Comparison of ENCODE assay signal across 20 cellular contexts in the genomic region with DNA sequence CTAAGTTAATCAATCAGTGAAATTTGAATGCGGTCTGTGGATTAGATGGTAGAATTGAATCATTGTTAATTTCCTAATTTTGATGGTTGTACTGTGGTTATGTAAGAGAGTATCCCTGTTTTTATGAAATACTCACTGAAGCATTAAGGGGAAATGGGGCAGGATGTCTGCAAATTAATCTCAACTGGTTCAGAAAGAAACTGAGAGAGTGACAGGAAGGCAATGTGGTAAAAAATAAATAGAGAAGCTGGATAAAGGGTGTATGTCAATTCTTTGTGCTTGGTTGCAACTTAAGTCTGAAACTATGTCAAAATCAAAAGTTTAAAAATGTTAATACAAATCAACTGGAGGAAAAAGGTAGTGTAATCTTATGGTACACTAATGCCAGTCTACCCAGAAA.
DNase-seq lines count a peak whose midpoint lies in the region; TF ChIP-seq lines count a peak whose summit lies in the region.
"Had no signal": no experiment of that assay in that cellular context is flagged by ENCODE, and none has a peak within 500 bp of the region (broad histone marks: within the 10 kb centered on the region; RNA-seq: fewer than 3 reads in every experiment).

No MANE protein-coding gene starts in this region.

- H3K36me3 ChIP-seq in Caco-2 (ENCODE audit: control insufficient read depth, insufficient read depth, low read length) (no peaks in the 10 kb centered on the region), Loucy (ENCODE audit: insufficient read depth, low read length) (no peaks in the 10 kb centered on the region), A673 (ENCODE audit: insufficient read depth, low read length, poor library complexity, severe bottlenecking) (no peaks in the 10 kb centered on the region)

- no peaks in the 10 kb centered on the region for H3F3A ChIP-seq in Loucy (ENCODE audit: low read depth)

- no peaks in the 10 kb centered on the region for H4K20me1 ChIP-seq in Loucy (ENCODE audit: insufficient read depth, low read length, poor library complexity, severe bottlenecking)

- H3K4me3 ChIP-seq in Caco-2 (ENCODE audit: low read depth, low read length) (no peak overlapping the region), Loucy (ENCODE audit: low read length, poor library complexity, severe bottlenecking) (peak overlapping the region; percentile 20), A673 (ENCODE audit: low read depth, low read length, poor library complexity, severe bottlenecking) (no peak overlapping the region)
- H3K4me3 ChIP-seq: GM12878 had no signal

- H3K9me3 Mint-ChIP-seq in activated CD4-positive, alpha-beta memory T cell treated with anti-CD3 and anti-CD28 coated beads, Interleukin-2, amount 10 ng/mL, durations not matched to agents 7 days and 5 days = no peaks in the 10 kb centered on the region
- H3K9me3 Mint-ChIP-seq in activated CD4-positive, alpha-beta memory T cell treated with anti-CD3 and anti-CD28 coated beads for 36 hours = no peaks in the 10 kb centered on the region
- H3K9me3 Mint-ChIP-seq in Caco-2 (ENCODE audit: unreplicated experiment) = no peaks in the 10 kb centered on the region
- H3K9me3 Mint-ChIP-seq in endothelial cell (ENCODE audit: unreplicated experiment) = no peaks in the 10 kb centered on the region
- no peaks in the 10 kb centered on the region for H3K9me3 Mint-ChIP-seq in activated CD4-positive, alpha-beta T cell treated with anti-CD3 and anti-CD28 coated beads, Interleukin-2, amount 10 ng/mL, durations not matched to agents 7 days and 5 days
- H3K9me3 Mint-ChIP-seq: CD4-positive, alpha-beta T cell; IgD-negative memory B cell had no signal

- no peaks in the 10 kb centered on the region for H3K79me2 ChIP-seq in Loucy (ENCODE audit: insufficient read depth, low read length)

- CTCF ChIA-PET in activated CD4-positive, alpha-beta memory T cell treated with anti-CD3 and anti-CD28 coated beads, Interleukin-2, amount 10 ng/mL, durations not matched to agents 7 days and 5 days (lab: Charles Lee) = no interaction called here
- CTCF ChIA-PET in activated CD4-positive, alpha-beta memory T cell treated with anti-CD3 and anti-CD28 coated beads for 36 hours (lab: Charles Lee) = no interaction called here
- CTCF ChIA-PET in Caco-2 (lab: Charles Lee) = no interaction called here
- CTCF ChIA-PET in activated CD4-positive, alpha-beta T cell treated with anti-CD3 and anti-CD28 coated beads, Interleukin-2, amount 10 ng/mL, durations not matched to agents 7 days and 5 days (lab: Charles Lee) = interaction anchor here (0.8 kb wide), 1 partner anchor 26 kb away, joined by 4 read pairs; no protein-coding TSS in a partner anchor
- CTCF ChIA-PET in A673 (lab: Charles Lee) = no interaction called here

- H3K27me3 ChIP-seq in Caco-2 (replicated peaks; ENCODE audit: control insufficient read depth, insufficient read depth, low read length) = no peaks in the 10 kb centered on the region
- H3K27me3 ChIP-seq in Loucy (ENCODE audit: insufficient read depth, low read length, poor library complexity, severe bottlenecking) = no peaks in the 10 kb centered on the region
- no peaks in the 10 kb centered on the region for H3K27me3 ChIP-seq in A673 (replicated peaks; ENCODE audit: insufficient read depth, low read depth, low read length, poor library complexity)

- H3K9me2 ChIP-seq in Loucy (replicated peaks; ENCODE audit: low read depth, low read length) = no peaks in the 10 kb centered on the region

- H3K36me3 Mint-ChIP-seq in activated CD4-positive, alpha-beta memory T cell treated with anti-CD3 and anti-CD28 coated beads, Interleukin-2, amount 10 ng/mL, durations not matched to agents 7 days and 5 days (ENCODE audit: low read depth) = no peaks in the 10 kb centered on the region
- no peaks in the 10 kb centered on the region for H3K36me3 Mint-ChIP-seq in activated CD4-positive, alpha-beta memory T cell treated with anti-CD3 and anti-CD28 coated beads for 36 hours
- H3K36me3 Mint-ChIP-seq in Caco-2 (ENCODE audit: insufficient read depth, unreplicated experiment) = no peaks in the 10 kb centered on the region
- H3K36me3 Mint-ChIP-seq in endothelial cell (ENCODE audit: low read depth, unreplicated experiment) = no peaks in the 10 kb centered on the region
- H3K36me3 Mint-ChIP-seq in activated CD4-positive, alpha-beta T cell treated with anti-CD3 and anti-CD28 coated beads, Interleukin-2, amount 10 ng/mL, durations not matched to agents 7 days and 5 days (ENCODE audit: low read depth) = no peaks in the 10 kb centered on the region
- H3K36me3 Mint-ChIP-seq: IgD-negative memory B cell had no signal

- POLR2A ChIA-PET in activated CD4-positive, alpha-beta memory T cell treated with anti-CD3 and anti-CD28 coated beads, Interleukin-2, amount 10 ng/mL, durations not matched to agents 7 days and 5 days (lab: Charles Lee) = no interaction called here
- POLR2A ChIA-PET in activated CD4-positive, alpha-beta memory T cell treated with anti-CD3 and anti-CD28 coated beads for 36 hours (lab: Charles Lee) = no interaction called here
- POLR2A ChIA-PET in Caco-2 (lab: Charles Lee) = no interaction called here
- POLR2A ChIA-PET in activated CD4-positive, alpha-beta T cell treated with anti-CD3 and anti-CD28 coated beads, Interleukin-2, amount 10 ng/mL, durations not matched to agents 7 days and 5 days (lab: Charles Lee) = interaction anchor here (0.6 kb wide), 1 partner anchor 57 kb away, joined by 16 read pairs; no protein-coding TSS in a partner anchor
- POLR2A ChIA-PET in A673 (lab: Charles Lee; ENCODE audit: low non-redundant PET) = no interaction called here

- H3K27ac ChIP-seq in A673 (ENCODE audit: low read depth, low read length, poor library complexity, severe bottlenecking) = no peak overlapping the region

- peak overlapping the region; percentile 36 for H3K9ac ChIP-seq in Loucy (ENCODE audit: low read depth, low read length, poor library complexity, severe bottlenecking)

- no peaks in the 10 kb centered on the region for H3K27me3 Mint-ChIP-seq in activated CD4-positive, alpha-beta memory T cell treated with anti-CD3 and anti-CD28 coated beads, Interleukin-2, amount 10 ng/mL, durations not matched to agents 7 days and 5 days
- no peaks in the 10 kb centered on the region for H3K27me3 Mint-ChIP-seq in activated CD4-positive, alpha-beta memory T cell treated with anti-CD3 and anti-CD28 coated beads for 36 hours
- H3K27me3 Mint-ChIP-seq in Caco-2 (ENCODE audit: insufficient read depth, unreplicated experiment) (no peaks in the 10 kb centered on the region), endothelial cell (ENCODE audit: unreplicated experiment) (peaks cover 3% of the 10 kb centered on the region)
- H3K27me3 Mint-ChIP-seq in activated CD4-positive, alpha-beta T cell treated with anti-CD3 and anti-CD28 coated beads, Interleukin-2, amount 10 ng/mL, durations not matched to agents 7 days and 5 days = no peaks in the 10 kb centered on the region
- H3K27me3 Mint-ChIP-seq: CD4-positive, alpha-beta T cell had no signal

- H3K4me1 Mint-ChIP-seq in activated CD4-positive, alpha-beta memory T cell treated with anti-CD3 and anti-CD28 coated beads, Interleukin-2, amount 10 ng/mL, durations not matched to agents 7 days and 5 days = peaks cover 13% of the 10 kb centered on the region
- peaks cover 3% of the 10 kb centered on the region for H3K4me1 Mint-ChIP-seq in activated CD4-positive, alpha-beta memory T cell treated with anti-CD3 and anti-CD28 coated beads for 36 hours (ENCODE audit: low read depth)
- peaks cover 22% of the 10 kb centered on the region for H3K4me1 Mint-ChIP-seq in Caco-2 (ENCODE audit: low read depth, unreplicated experiment)
- peaks cover 8% of the 10 kb centered on the region for H3K4me1 Mint-ChIP-seq in endothelial cell (ENCODE audit: unreplicated experiment)
- H3K4me1 Mint-ChIP-seq in activated CD4-positive, alpha-beta T cell treated with anti-CD3 and anti-CD28 coated beads, Interleukin-2, amount 10 ng/mL, durations not matched to agents 7 days and 5 days = peaks cover 14% of the 10 kb centered on the region

- no peaks in the 10 kb centered on the region for H3K9me3 ChIP-seq in Caco-2
- H3K9me3 ChIP-seq in Loucy (ENCODE audit: insufficient read depth, low read depth, low read length) = no peaks in the 10 kb centered on the region
- H3K9me3 ChIP-seq in A673 (ENCODE audit: low read depth, low read length, poor library complexity, severe bottlenecking) = no peaks in the 10 kb centered on the region

- H3K4me1 ChIP-seq in Caco-2 (peaks cover 22% of the 10 kb centered on the region), Loucy (ENCODE audit: insufficient read depth, low read length, poor library complexity, severe bottlenecking) (peaks cover 5% of the 10 kb centered on the region), A673 (ENCODE audit: insufficient read depth, low read length, poor library complexity, severe bottlenecking) (no peaks in the 10 kb centered on the region)

- intact Hi-C loops in activated CD4-positive, alpha-beta memory T cell treated with anti-CD3 and anti-CD28 coated beads for 36 hours (cut with micrococcal nuclease) = no loop called here
- intact Hi-C loops in Caco-2 (cut with micrococcal nuclease; ENCODE audit: unreplicated experiment) (no loop called here), A673 (cut with micrococcal nuclease; ENCODE audit: unreplicated experiment) (no loop called here)

- no peak overlapping the region; the same call in 1 of the 2 replicates for H2AFZ ChIP-seq in Loucy (ENCODE audit: low read length)

- H3K27ac Mint-ChIP-seq in activated CD4-positive, alpha-beta memory T cell treated with anti-CD3 and anti-CD28 coated beads, Interleukin-2, amount 10 ng/mL, durations not matched to agents 7 days and 5 days = peak overlapping the region; percentile 19
- no peak overlapping the region for H3K27ac Mint-ChIP-seq in activated CD4-positive, alpha-beta memory T cell treated with anti-CD3 and anti-CD28 coated beads for 36 hours
- H3K27ac Mint-ChIP-seq in Caco-2 (ENCODE audit: unreplicated experiment) (peak overlapping the region; percentile 71), endothelial cell (ENCODE audit: unreplicated experiment) (peak overlapping the region; percentile 4)
- no peak overlapping the region for H3K27ac Mint-ChIP-seq in activated CD4-positive, alpha-beta T cell treated with anti-CD3 and anti-CD28 coated beads, Interleukin-2, amount 10 ng/mL, durations not matched to agents 7 days and 5 days
- H3K27ac Mint-ChIP-seq: CD4-positive, alpha-beta T cell had no signal

- DNase-seq in activated CD4-positive, alpha-beta memory T cell treated with anti-CD3 and anti-CD28 coated beads, Interleukin-2, amount 10 ng/mL, durations not matched to agents 7 days and 5 days = no peak
- no peak for DNase-seq in activated CD4-positive, alpha-beta memory T cell treated with anti-CD3 and anti-CD28 coated beads for 36 hours
- DNase-seq in Caco-2 (no peak), endothelial cell (ENCODE audit: low spot score) (no peak), A673 (ENCODE audit: low spot score) (no peak), C1 segment of cervical spinal cord (lab: John Stamatoyannopoulos, UW) (no peak)
- no peak for DNase-seq in activated CD4-positive, alpha-beta T cell treated with anti-CD3 and anti-CD28 coated beads, Interleukin-2, amount 10 ng/mL, durations not matched to agents 7 days and 5 days
- DNase-seq: 8988T; CD4-positive, alpha-beta T cell; DND-41; Karpas-422; NCI-H1417; NCI-H1694 treated with DMSO at 0.1 percent for 48 hours; NCI-H446; NCI-H526; PC-3; Right ventricle myocardium superior had no signal

- BruUV-seq in Caco-2 (replicated peaks; lab: Mats Ljungman, UMichigan) (no TSS peak), A673 (replicated peaks; lab: Mats Ljungman, UMichigan) (no TSS peak)

- peak overlapping the region; percentile 42 for H3K4me2 ChIP-seq in Loucy (ENCODE audit: low read depth, low read length, poor library complexity, severe bottlenecking)

- H3K4me3 Mint-ChIP-seq in activated CD4-positive, alpha-beta memory T cell treated with anti-CD3 and anti-CD28 coated beads, Interleukin-2, amount 10 ng/mL, durations not matched to agents 7 days and 5 days = no peak overlapping the region
- no peak overlapping the region for H3K4me3 Mint-ChIP-seq in activated CD4-positive, alpha-beta memory T cell treated with anti-CD3 and anti-CD28 coated beads for 36 hours
- peak overlapping the region; percentile 22 for H3K4me3 Mint-ChIP-seq in Caco-2 (ENCODE audit: unreplicated experiment)
- no peak overlapping the region for H3K4me3 Mint-ChIP-seq in endothelial cell (ENCODE audit: unreplicated experiment)
- no peak overlapping the region for H3K4me3 Mint-ChIP-seq in activated CD4-positive, alpha-beta T cell treated with anti-CD3 and anti-CD28 coated beads, Interleukin-2, amount 10 ng/mL, durations not matched to agents 7 days and 5 days
- H3K4me3 Mint-ChIP-seq: CD4-positive, alpha-beta T cell; IgD-negative memory B cell had no signal

- TF ChIP-seq CTCF in Caco-2 (IDR thresholded peaks at IDR 0.05; ENCODE audit: insufficient read depth in 1 of 2, low read depth in 1 of 2, low read length in 1 of 2, severe bottlenecking in 1 of 2, unreplicated experiment in 1 of 2) (no peak), Loucy (conservative IDR thresholded peaks at IDR 0.05; ENCODE audit: low read length) (no peak), endothelial cell (IDR thresholded peaks at IDR 0.05; ENCODE audit: unreplicated experiment) (no peak), A673 (conservative IDR thresholded peaks at IDR 0.05; ENCODE audit: low read depth, low read length) (no peak)

Comparison
In these comparisons a context has a peak if more than half of its experiments do, and no peak if none do; other contexts are left out.
1. H3K27ac Mint-ChIP-seq: peak in activated CD4-positive, alpha-beta memory T cell treated with anti-CD3 and anti-CD28 coated beads, Interleukin-2, amount 10 ng/mL, durations not matched to agents 7 days and 5 days (single experiment), Caco-2 (single experiment) and endothelial cell (single experiment); none in activated CD4-positive, alpha-beta memory T cell treated with anti-CD3 and anti-CD28 coated beads for 36 hours (single experiment) and activated CD4-positive, alpha-beta T cell treated with anti-CD3 and anti-CD28 coated beads, Interleukin-2, amount 10 ng/mL, durations not matched to agents 7 days and 5 days (single experiment).